In the genomic region with DNA sequence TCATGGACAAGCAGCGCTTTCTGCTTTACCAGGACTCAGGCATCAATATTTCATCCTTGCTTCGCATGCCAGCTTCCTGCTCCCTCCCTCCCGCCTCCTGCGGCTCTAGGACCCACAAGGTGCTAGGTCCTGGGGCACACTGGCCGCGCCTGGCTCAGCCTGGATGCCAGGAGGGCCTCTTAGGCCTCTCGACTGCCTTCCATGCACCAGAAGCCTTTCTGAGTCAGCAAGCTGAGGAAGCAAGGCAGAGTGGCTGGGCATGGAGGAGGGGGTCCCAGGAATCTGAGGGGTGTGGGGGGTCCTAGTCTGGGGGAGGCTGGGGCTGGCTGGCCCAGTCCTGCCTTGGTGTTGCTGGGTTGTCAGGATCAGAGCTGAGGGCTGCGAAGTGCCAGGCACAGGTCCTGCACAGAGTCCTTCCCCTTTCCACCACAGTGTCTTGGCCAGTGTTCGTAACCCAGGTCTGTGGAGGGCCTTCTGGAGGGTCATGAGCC, we compare ENCODE assay signal across 18 cellular contexts.
A peak's percentile ranks its signal among the peaks of the same experiment; 100 is the strongest.
DNase-seq lines count a peak whose midpoint lies in the region; ATAC-seq and TF ChIP-seq lines count a peak whose summit lies in the region.
"Had no signal": no experiment of that assay in that cellular context is flagged by ENCODE, and none has a peak within 500 bp of the region (broad histone marks: within the 10 kb centered on the region; RNA-seq: fewer than 3 reads in every experiment).

No MANE protein-coding gene starts in this region.

- H3K4me1 ChIP-seq in left lung (peaks cover 0 to 4% of the 10 kb centered on the region in 2 donors), tibial artery (peaks cover 0 to 10% (median 7%) of the 10 kb centered on the region in 4 donors)

- H3K36me3 ChIP-seq in WERI-Rb-1 (no peaks in the 10 kb centered on the region), left lung (no peaks in the 10 kb centered on the region), tibial artery (no peaks in the 10 kb centered on the region)
- H3K36me3 ChIP-seq: BLaER1 had no signal

- H3K4me3 ChIP-seq in WERI-Rb-1 (ENCODE audit: low read depth, low read length) (no peak overlapping the region), left lung (no peak overlapping the region), tibial artery (no peak overlapping the region)
- H3K4me3 ChIP-seq: BLaER1 had no signal

- intact Hi-C loops in left lung (cut with DNase I) (loop anchor here in 1 of 2 donors (5.0 kb wide), 1 partner anchor 243 kb away; the partner anchor contains the start of gene NECTIN1), tibial artery (cut with DNase I; ENCODE audit: low total_unique reads) (loop anchor here (10.0 kb wide), 2 partner anchors 241 to 631 kb away; partner anchors contain the start of gene NECTIN1), left cardiac atrium (cut with DNase I) (loop anchor here (5.0 to 10.0 kb wide), 3 partner anchors 48 to 623 kb away; no protein-coding TSS in a partner anchor)

- no peak for ATAC-seq in activated CD4-positive, CD25-positive, alpha-beta regulatory T cell treated with anti-CD3 and anti-CD28 coated beads, Interleukin-2, amount 50 U/mL, for 24 hours
- ATAC-seq in left lung (no peak), GM18517 (IDR thresholded peaks at IDR 0.05; ENCODE audit: unreplicated experiment) (no peak), left cardiac atrium (no peak)
- ATAC-seq: Right ventricle myocardium inferior had no signal

- H3K27me3 ChIP-seq in WERI-Rb-1 (ENCODE audit: insufficient read depth, low read depth, severe bottlenecking), result no peaks in the 10 kb centered on the region
- H3K27me3 ChIP-seq in left lung, result peaks cover 0 to 7% of the 10 kb centered on the region in 2 donors
- H3K27me3 ChIP-seq in tibial artery, result peaks cover 0 to 50% of the 10 kb centered on the region in 2 donors
- H3K27me3 ChIP-seq: BLaER1 had no signal

- peak; percentile 13 for DNase-seq in activated CD4-positive, CD25-positive, alpha-beta regulatory T cell treated with anti-CD3 and anti-CD28 coated beads, Interleukin-2, amount 50 U/mL, for 72 hours
- DNase-seq in WERI-Rb-1, result peak; percentile 4
- DNase-seq in left lung, result peak; percentile 28 to 51
- DNase-seq in tibial artery, result peak; percentile 13 to 50
- no peak for DNase-seq in SK-N-DZ (ENCODE audit: low spot score)
- no peak for DNase-seq in left cardiac atrium
- DNase-seq: CD8-positive, alpha-beta memory T cell; GF-D8; NCI-H1048; NCI-H146; NCI-H2081; NCI-H2227 treated with DMSO at 0.1 percent for 48 hours; NCI-H524 had no signal

- TF ChIP-seq CTCF in WERI-Rb-1 (IDR thresholded peaks at IDR 0.05; ENCODE audit: low read depth, low read length), result no peak
- no peak for TF ChIP-seq CTCF in left lung (IDR thresholded peaks at IDR 0.05)
- TF ChIP-seq CTCF in tibial artery (IDR thresholded peaks at IDR 0.05), result no peak

- H3K27ac ChIP-seq in WERI-Rb-1 (no peak overlapping the region), left lung (no peak overlapping the region), tibial artery (no peak overlapping the region)
- H3K27ac ChIP-seq: BLaER1, KMS-11 had no signal

- H3K9me3 ChIP-seq in WERI-Rb-1 (ENCODE audit: severe bottlenecking) (no peaks in the 10 kb centered on the region), left lung (no peaks in the 10 kb centered on the region), tibial artery (no peaks in the 10 kb centered on the region)
- H3K9me3 ChIP-seq: BLaER1 had no signal

Comparison
In these comparisons a context has a peak if more than half of its experiments do, and no peak if none do; other contexts are left out.
1. DNase-seq: peak in activated CD4-positive, CD25-positive, alpha-beta regulatory T cell treated with anti-CD3 and anti-CD28 coated beads, Interleukin-2, amount 50 U/mL, for 72 hours (single experiment), WERI-Rb-1 (single experiment), left lung (2 of 2) and tibial artery (2 of 2); none in SK-N-DZ (single experiment) and left cardiac atrium (single experiment).